Comparison of ENCODE assay signal across 1 cellular context in the genomic region with DNA sequence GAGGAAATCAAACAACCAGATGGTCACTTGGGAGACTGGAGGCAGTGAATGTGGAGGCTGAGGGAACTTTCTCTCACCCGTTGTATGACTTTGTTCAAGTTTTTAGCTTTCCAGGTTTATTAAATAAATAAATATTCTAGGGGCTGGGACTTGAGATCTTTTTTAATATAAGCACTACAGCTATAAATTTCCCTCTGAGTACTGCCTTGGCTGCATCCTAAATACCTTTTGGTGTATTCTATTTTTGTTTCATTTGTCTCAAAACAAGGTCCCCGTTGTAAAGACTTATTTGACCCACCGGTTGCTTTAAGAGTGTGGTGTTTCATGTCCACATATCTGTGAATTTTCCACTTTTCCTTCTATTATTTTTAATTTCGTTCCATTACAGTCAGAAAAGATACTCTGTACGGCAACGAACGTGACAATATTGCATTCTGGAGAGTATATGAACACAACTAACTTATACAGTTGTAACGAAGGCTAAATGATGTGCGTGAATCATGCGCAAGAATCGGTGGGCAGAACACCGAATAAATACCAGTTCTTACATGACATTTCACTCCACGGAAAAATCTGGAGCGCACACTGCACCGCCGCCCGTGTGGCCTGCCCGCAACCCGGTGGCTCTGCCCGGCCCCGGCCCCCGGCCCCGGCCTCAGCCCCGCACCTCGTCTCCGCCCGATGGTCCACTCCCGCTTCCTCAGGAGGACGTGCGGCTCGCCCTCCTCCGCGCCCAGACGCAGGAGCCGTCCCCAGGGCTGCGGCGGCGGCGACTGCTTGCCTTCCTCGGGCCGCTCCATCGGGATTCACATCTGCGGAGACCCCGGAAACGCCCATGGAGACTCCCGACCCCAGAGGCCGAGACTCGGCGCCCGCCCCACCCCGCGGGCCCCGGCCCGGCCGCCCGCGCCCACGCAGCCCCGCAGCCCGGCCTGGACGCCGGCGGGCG.
TF ChIP-seq lines count a peak whose summit lies in the region.

No MANE protein-coding gene starts in this region.

TF ChIP-seq in H1, 55 proteins besides CTCF, POLR2A, EP300 and RAD21:
- TF ChIP-seq SIRT6 (IDR thresholded peaks at IDR 0.05; ENCODE audit: low read length) (no peak), ASH2L (IDR thresholded peaks at IDR 0.05; ENCODE audit: low read length) (peak; percentile 48), TEAD4 (IDR thresholded peaks at IDR 0.05; ENCODE audit: low read depth, low read length) (no peak)
TF ChIP-seq in H1: peak in this region for 1.
